In genomic region chr5:112737472-112738179, GRCh38 we compare ENCODE assay signal across 8 cellular contexts. TPM values are rescaled to one million over a fixed set of nuclear protein-coding genes. Genes with fewer than 3 reads are reported as not detected.
DNase-seq lines count a peak whose midpoint lies in the region; ATAC-seq and TF ChIP-seq lines count a peak whose summit lies in the region.

Gene APC, plus strand, starts transcription at chr5:112737885. Its CDS starts 17,006 bp downstream, at chr5:112754891.

- no peaks in the 10 kb centered on the region for H3K36me3 ChIP-seq in fibroblast of lung (ENCODE audit: control insufficient read depth, insufficient read depth, low read length)

- intact Hi-C loops in activated T-helper 1 cell treated with anti-CD3 and anti-CD28 coated beads, Interleukin-12 subunit alpha, Interleukin-12 subunit beta, Interleukin-2, Interleukin-4 antibody, amounts not matched to agents 30 ng/mL and 10 ng/mL and 1 ng/mL, durations not matched to agents 14 hours and 24 hours and 36 hours (cut with micrococcal nuclease): loop anchor here (1.0 to 2.0 kb wide), 2 partner anchors 30 to 319 kb away; partner anchors contain the start of gene EPB41L4A

- peak within 1 kb of the TSS; percentile 88 to 99 (median 96) for H3K4me3 Mint-ChIP-seq in IgD-negative memory B cell
- peak within 1 kb of the TSS; percentile 89 for H3K4me3 Mint-ChIP-seq in activated T-helper 1 cell treated with anti-CD3 and anti-CD28 coated beads, Interleukin-12 subunit alpha, Interleukin-12 subunit beta, Interleukin-2, Interleukin-4 antibody, amounts not matched to agents 30 ng/mL and 10 ng/mL and 1 ng/mL, durations not matched to agents 14 hours and 24 hours and 36 hours
- H3K4me3 Mint-ChIP-seq in naive B cell: peak within 1 kb of the TSS; percentile 89 to 99 (median 98)

- H3K27me3 Mint-ChIP-seq in IgD-negative memory B cell: no peaks in the 10 kb centered on the region
- peaks cover 2% of the 10 kb centered on the region for H3K27me3 Mint-ChIP-seq in activated T-helper 1 cell treated with anti-CD3 and anti-CD28 coated beads, Interleukin-12 subunit alpha, Interleukin-12 subunit beta, Interleukin-2, Interleukin-4 antibody, amounts not matched to agents 30 ng/mL and 10 ng/mL and 1 ng/mL, durations not matched to agents 14 hours and 24 hours and 36 hours (ENCODE audit: insufficient read depth)
- H3K27me3 Mint-ChIP-seq in naive B cell: no peaks in the 10 kb centered on the region

- no peaks in the 10 kb centered on the region for H3K27me3 ChIP-seq in fibroblast of lung (ENCODE audit: control insufficient read depth, insufficient read depth, low read length)

- H3K4me1 Mint-ChIP-seq in IgD-negative memory B cell (peaks cover 9 to 20% (median 14%) of the 10 kb centered on the region in 3 donors), naive B cell (peaks cover 29 to 45% (median 37%) of the 10 kb centered on the region in 3 donors)
- peaks cover 17% of the 10 kb centered on the region for H3K4me1 Mint-ChIP-seq in activated T-helper 1 cell treated with anti-CD3 and anti-CD28 coated beads, Interleukin-12 subunit alpha, Interleukin-12 subunit beta, Interleukin-2, Interleukin-4 antibody, amounts not matched to agents 30 ng/mL and 10 ng/mL and 1 ng/mL, durations not matched to agents 14 hours and 24 hours and 36 hours (ENCODE audit: low read depth)

- H2AFZ ChIP-seq in fibroblast of lung (ENCODE audit: low read length): peak within 1 kb of the TSS; percentile 88

- peaks cover 7% of the 10 kb centered on the region for H3K4me1 ChIP-seq in fibroblast of lung (ENCODE audit: control insufficient read depth, extremely low read depth, insufficient read depth, low read length)

- DNase-seq in DMS153 treated with DMSO at 0.1 percent for 48 hours (lab: John Stamatoyannopoulos, UW; ENCODE audit: unreplicated experiment) (peak; percentile 20), RPMI7951 (ENCODE audit: low read depth) (peak; percentile 87), fibroblast of lung (ENCODE audit: low read depth in 2 of 2) (peak; percentile 85 to 91), naive B cell (peak; percentile 76)
- peak; percentile 72 for DNase-seq in activated T-helper 1 cell treated with anti-CD3 and anti-CD28 coated beads, Interleukin-12 subunit alpha, Interleukin-12 subunit beta, Interleukin-2, Interleukin-4 antibody, amounts not matched to agents 30 ng/mL and 10 ng/mL and 1 ng/mL, durations not matched to agents 14 hours and 24 hours and 36 hours (ENCODE audit: low spot score)
- DNase-seq in stimulated activated CD8-positive, alpha-beta memory T cell treated with anti-CD3 and anti-CD28 coated beads, Interleukin-7, amount 100 ng/mL, for 48 hours (ENCODE audit: extremely low read depth in 1 of 2, low read depth in 1 of 2): peak; percentile 69 to 80

- H3K36me3 Mint-ChIP-seq in IgD-negative memory B cell (peaks cover 2% of the 10 kb centered on the region), naive B cell (no peaks in the 10 kb centered on the region)
- peaks cover 3% of the 10 kb centered on the region for H3K36me3 Mint-ChIP-seq in activated T-helper 1 cell treated with anti-CD3 and anti-CD28 coated beads, Interleukin-12 subunit alpha, Interleukin-12 subunit beta, Interleukin-2, Interleukin-4 antibody, amounts not matched to agents 30 ng/mL and 10 ng/mL and 1 ng/mL, durations not matched to agents 14 hours and 24 hours and 36 hours (ENCODE audit: low read depth)

- no peaks in the 10 kb centered on the region for H4K20me1 ChIP-seq in fibroblast of lung (ENCODE audit: control insufficient read depth, extremely low read depth, insufficient read depth, low read length)

- peak; percentile 100 for ATAC-seq in GM21529 (IDR thresholded peaks at IDR 0.05; ENCODE audit: unreplicated experiment)
- peak; percentile 96 to 97 for ATAC-seq in naive B cell (ENCODE audit: low read depth in 2 of 2)

- peak in 1 of 2 donors; percentile 7 for TF ChIP-seq CTCF in fibroblast of lung (conservative IDR thresholded peaks at IDR 0.05 in 1 of 2, IDR thresholded peaks at IDR 0.05 in 1 of 2; ENCODE audit: low read depth in 1 of 2, low read length in 2 of 2)

- H3K9me3 ChIP-seq in fibroblast of lung (ENCODE audit: control insufficient read depth, insufficient read depth, low read depth, low read length): no peaks in the 10 kb centered on the region

- H3K9me3 Mint-ChIP-seq in IgD-negative memory B cell: no peaks in the 10 kb centered on the region
- H3K9me3 Mint-ChIP-seq in activated T-helper 1 cell treated with anti-CD3 and anti-CD28 coated beads, Interleukin-12 subunit alpha, Interleukin-12 subunit beta, Interleukin-2, Interleukin-4 antibody, amounts not matched to agents 30 ng/mL and 10 ng/mL and 1 ng/mL, durations not matched to agents 14 hours and 24 hours and 36 hours: no peaks in the 10 kb centered on the region
- no peaks in the 10 kb centered on the region for H3K9me3 Mint-ChIP-seq in naive B cell

- peak within 1 kb of the TSS; percentile 90 for H3K27ac ChIP-seq in fibroblast of lung (ENCODE audit: insufficient read depth, low read length)

- peak within 1 kb of the TSS; percentile 70 to 90 (median 78) for H3K4me3 ChIP-seq in fibroblast of lung (replicated peaks in 1 of 4; ENCODE audit: control extremely low read depth in 1 of 4, insufficient read depth in 1 of 4, low read depth in 3 of 4, low read length in 4 of 4)

- peak within 1 kb of the TSS; percentile 96 for H3K4me2 ChIP-seq in fibroblast of lung (ENCODE audit: extremely low read depth, insufficient read depth, low read length)

- peak within 1 kb of the TSS; percentile 79 for H3K9ac ChIP-seq in fibroblast of lung (ENCODE audit: insufficient read depth, low read length)

- peaks cover 35% of the 10 kb centered on the region for H3K79me2 ChIP-seq in fibroblast of lung (ENCODE audit: control insufficient read depth, insufficient read depth, low read length)

- H3K27ac Mint-ChIP-seq in IgD-negative memory B cell (peak within 1 kb of the TSS; percentile 57 to 92 (median 85)), naive B cell (peak within 1 kb of the TSS; percentile 35 to 96 (median 89))
- peak within 1 kb of the TSS; percentile 19 for H3K27ac Mint-ChIP-seq in activated T-helper 1 cell treated with anti-CD3 and anti-CD28 coated beads, Interleukin-12 subunit alpha, Interleukin-12 subunit beta, Interleukin-2, Interleukin-4 antibody, amounts not matched to agents 30 ng/mL and 10 ng/mL and 1 ng/mL, durations not matched to agents 14 hours and 24 hours and 36 hours

RNA-seq across cellular contexts. Expression of gene APC, which starts in this region (rescaled TPM):
- polyA plus RNA-seq in IgD-negative memory B cell (19.4 TPM), fibroblast of lung (22.9 and 23.6 TPM in 2 replicates), naive B cell (ENCODE audit: low read depth in 6 of 6) (10 to 100 TPM; 18.3 to 47.4 (median 23.9) TPM)
- total RNA-seq in RPMI7951 (2014; rRNA removed; shearing (Covaris generic)): 22.6 and 23.4 TPM in 2 replicates
- total RNA-seq in activated T-helper 1 cell treated with anti-CD3 and anti-CD28 coated beads, Interleukin-12 subunit alpha, Interleukin-12 subunit beta, Interleukin-2, Interleukin-4 antibody, amounts not matched to agents 30 ng/mL and 10 ng/mL and 1 ng/mL, durations not matched to agents 14 hours and 24 hours and 36 hours: 20.3 and 24.4 TPM in 2 replicates
- total RNA-seq in fibroblast of lung: 43.7 and 69.9 TPM in 2 replicates
- 11.3 and 15.2 TPM in 2 replicates for polyA plus RNA-seq in fibroblast of lung (2012)
- 7.9 and 9.6 TPM in 2 replicates for polyA minus RNA-seq in fibroblast of lung (ENCODE audit: low replicate concordance)

Comparison
In these comparisons a context has a peak if more than half of its experiments do, and no peak if none do; other contexts are left out.
1. Peak in every context shown above with its lines: DNase-seq, ATAC-seq, H3K4me3 ChIP-seq and H3K27ac ChIP-seq.
2. DNase-seq: peak in every context shown above with its lines; median percentile 88 in fibroblast of lung; 87 in RPMI7951; 76 in naive B cell; 74 in stimulated activated CD8-positive, alpha-beta memory T cell treated with anti-CD3 and anti-CD28 coated beads, Interleukin-7, amount 100 ng/mL, for 48 hours; 72 in activated T-helper 1 cell treated with anti-CD3 and anti-CD28 coated beads, Interleukin-12 subunit alpha, Interleukin-12 subunit beta, Interleukin-2, Interleukin-4 antibody, amounts not matched to agents 30 ng/mL and 10 ng/mL and 1 ng/mL, durations not matched to agents 14 hours and 24 hours and 36 hours; 20 in DMS153 treated with DMSO at 0.1 percent for 48 hours.
3. H3K27ac Mint-ChIP-seq: peak in every context shown above with its lines; median percentile 89 in naive B cell; 85 in IgD-negative memory B cell; 19 in activated T-helper 1 cell treated with anti-CD3 and anti-CD28 coated beads, Interleukin-12 subunit alpha, Interleukin-12 subunit beta, Interleukin-2, Interleukin-4 antibody, amounts not matched to agents 30 ng/mL and 10 ng/mL and 1 ng/mL, durations not matched to agents 14 hours and 24 hours and 36 hours.